8 cellular contexts compared by ENCODE assay signal in the genomic region with DNA sequence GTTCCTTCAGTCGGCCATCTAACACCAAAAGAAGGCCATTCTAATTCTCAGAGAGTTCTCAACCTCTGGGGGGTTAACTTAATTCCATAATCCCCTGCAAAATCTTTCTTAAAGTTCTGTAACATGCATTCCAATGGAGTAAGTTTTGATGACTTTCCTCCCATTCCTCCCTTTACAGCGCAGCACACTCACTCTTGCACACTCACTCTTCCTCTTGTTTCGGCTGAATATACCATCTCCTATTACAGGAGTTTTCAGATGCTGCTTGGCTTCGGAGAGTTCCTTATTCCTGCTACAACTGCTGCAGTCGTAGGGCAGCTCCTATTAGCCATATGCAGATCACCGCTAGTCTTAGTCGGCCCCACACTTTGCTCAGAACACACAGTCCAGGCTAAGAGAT. TPM values are rescaled to one million over a fixed set of nuclear protein-coding genes. Genes with fewer than 3 reads are reported as not detected.
A peak's percentile ranks its signal among the peaks of the same experiment; 100 is the strongest.
DNase-seq lines count a peak whose midpoint lies in the region; ATAC-seq lines count a peak whose summit lies in the region.

No MANE protein-coding gene starts in this region.

- intact Hi-C loops in Right ventricle myocardium superior (cut with DNase I) (no loop called here), Right ventricle myocardium inferior (cut with DNase I) (no loop called here)

- H3K27me3 Mint-ChIP-seq in memory B cell = no peaks in the 10 kb centered on the region

- H3K9me3 ChIP-seq in adipocyte (ENCODE audit: control insufficient read depth, low read length) = no peaks in the 10 kb centered on the region

- no peak for DNase-seq in Right ventricle myocardium superior
- DNase-seq in Right ventricle myocardium inferior (ENCODE audit: missing footprints) = no peak
- no peak for DNase-seq in adipocyte (ENCODE audit: low read depth)
- DNase-seq in memory B cell (ENCODE audit: low spot score in 2 of 2) = no peak
- no peak for DNase-seq in NCI-H1048 (lab: John Stamatoyannopoulos, UW)

- peak overlapping the region; percentile 84 for H3K4me3 Mint-ChIP-seq in memory B cell

- no peaks in the 10 kb centered on the region for H3K36me3 Mint-ChIP-seq in memory B cell

- no peaks in the 10 kb centered on the region for H3K9me3 Mint-ChIP-seq in memory B cell

- H3K4me3 ChIP-seq in adipocyte (ENCODE audit: low read length) = peak overlapping the region; percentile 72
- H3K4me3 ChIP-seq in urinary bladder (ENCODE audit: low read depth, low read length) = peak overlapping the region; percentile 19

- H3K27me3 ChIP-seq in adipocyte (replicated peaks; ENCODE audit: control insufficient read depth, insufficient read depth, low read length) = no peaks in the 10 kb centered on the region

- 38% methylated on average over 7 of the region's 7 CpGs for WGBS in urinary bladder

- H3K36me3 ChIP-seq in adipocyte (ENCODE audit: control insufficient read depth, insufficient read depth, low read length, severe bottlenecking) (no peaks in the 10 kb centered on the region), urinary bladder (ENCODE audit: insufficient read depth) (no peaks in the 10 kb centered on the region)

- H3K4me1 ChIP-seq in adipocyte (ENCODE audit: control insufficient read depth, insufficient read depth, low read length) (peaks cover 25% of the 10 kb centered on the region), urinary bladder (ENCODE audit: insufficient read depth) (no peaks in the 10 kb centered on the region)

- peak; percentile 34 for ATAC-seq in Right ventricle myocardium superior (ENCODE audit: poor library complexity)
- ATAC-seq in Right ventricle myocardium inferior = no peak
- ATAC-seq in memory B cell (ENCODE audit: low read depth) = no peak
- ATAC-seq in GM18502 (IDR thresholded peaks at IDR 0.05; ENCODE audit: poor library complexity, unreplicated experiment) = no peak
- ATAC-seq in GM19452 (IDR thresholded peaks at IDR 0.05; ENCODE audit: unreplicated experiment) = no peak

- H3K9ac ChIP-seq in adipocyte (ENCODE audit: low read length) = peak overlapping the region; percentile 65

- H3K27ac Mint-ChIP-seq in memory B cell = peak overlapping the region; percentile 37

- peaks cover 16% of the 10 kb centered on the region for H3K4me1 Mint-ChIP-seq in memory B cell

- H3K27ac ChIP-seq in urinary bladder (ENCODE audit: low read depth) = no peak overlapping the region

RNA-seq across cellular contexts. Expression of a gene that starts 53.6 kb away (rescaled TPM):
- not detected for total RNA-seq in Right ventricle myocardium superior
- not detected for total RNA-seq in Right ventricle myocardium inferior
- total RNA-seq in urinary bladder = not detected
- not detected for polyA plus RNA-seq in urinary bladder
